ENCODE assay signal across 11 cellular contexts in genomic region chr4:74420863-74421262, GRCh38. TPM values are rescaled to one million over a fixed set of nuclear protein-coding genes. Genes with fewer than 3 reads are reported as not detected.
"Had no signal": no experiment of that assay in that cellular context is flagged by ENCODE, and none has a peak within 500 bp of the region (broad histone marks: within the 10 kb centered on the region; RNA-seq: fewer than 3 reads in every experiment).

No MANE protein-coding gene starts in this region.

- H3K4me3 ChIP-seq: GM23338 had no signal

- H3K27ac ChIP-seq: HL-60, KMS-11 had no signal

- DNase-seq: H9, HCEC 1CT, HFFc6, KBM-7 had no signal

- H3K9ac ChIP-seq: KMS-11 had no signal

- H2AFZ ChIP-seq: GM23338 had no signal

- ATAC-seq: GM23338, HepG2 had no signal

- H3K4me2 ChIP-seq: GM23338, KMS-11 had no signal

RNA-seq across cellular contexts. Expression of gene AREG, which starts 24.1 kb away (rescaled TPM):
- total RNA-seq: GM23338, H1 had no signal
- polyA plus RNA-seq: H1 had no signal

RNA-seq across cellular contexts. Expression of gene EREG, which starts 55.9 kb away (rescaled TPM):
- total RNA-seq: GM23338, H1, H9, HT1080 had no signal
- polyA plus RNA-seq: GM23338, H1, IgD-negative memory B cell had no signal
